Comparison of ENCODE assay signal across 12 cellular contexts in genomic region chrX:150062292-150063137, GRCh38.
A peak's percentile ranks its signal among the peaks of the same experiment; 100 is the strongest.
DNase-seq lines count a peak whose midpoint lies in the region; ATAC-seq and TF ChIP-seq lines count a peak whose summit lies in the region.
"Had no signal": no experiment of that assay in that cellular context is flagged by ENCODE, and none has a peak within 500 bp of the region (broad histone marks: within the 10 kb centered on the region; RNA-seq: fewer than 3 reads in every experiment).

No MANE protein-coding gene starts in this region.

- CTCF ChIA-PET in PC-9 (lab: Charles Lee): no interaction called here

- H3K4me3 ChIP-seq in PC-9 (no peak overlapping the region; the same call in 1 of the 2 replicates), fibroblast of the aortic adventitia (ENCODE audit: low read depth, low read length) (no peak overlapping the region), tibial artery (no peak overlapping the region)
- H3K4me3 ChIP-seq: cardiac muscle cell had no signal

- peak overlapping the region; percentile 49 for H3K4me2 ChIP-seq in PC-9

- no peak overlapping the region for H3K27ac Mint-ChIP-seq in activated T-cell treated with anti-CD3 and anti-CD28 coated beads, Interleukin-2, amount 50 U/mL, for 72 hours
- H3K27ac Mint-ChIP-seq: stimulated activated effector memory CD8-positive, alpha-beta T cell treated with anti-CD3 and anti-CD28 coated beads, Interleukin-12 subunit alpha, Interleukin-12 subunit beta, amount 100 ng/mL, for 72 hours had no signal

- POLR2A ChIA-PET in PC-9 (lab: Charles Lee; ENCODE audit: unreplicated experiment): interaction anchor here (0.7 kb wide), 1 partner anchor 300 kb away, joined by 4 read pairs; no protein-coding TSS in a partner anchor

- no peaks in the 10 kb centered on the region for H3K27me3 ChIP-seq in PC-9 (ENCODE audit: insufficient read depth, low read depth)
- H3K27me3 ChIP-seq in tibial artery: no peaks in the 10 kb centered on the region
- H3K27me3 ChIP-seq: cardiac muscle cell had no signal

- H3K27ac ChIP-seq in PC-9 (peak overlapping the region; percentile 9), tibial artery (no peak overlapping the region)
- H3K27ac ChIP-seq: cardiac muscle cell had no signal

- peaks cover 22% of the 10 kb centered on the region for H3F3A ChIP-seq in PC-9 (ENCODE audit: insufficient read depth, low read depth)

- no peaks in the 10 kb centered on the region for H3K9me3 Mint-ChIP-seq in activated T-cell treated with anti-CD3 and anti-CD28 coated beads, Interleukin-2, amount 50 U/mL, for 72 hours
- H3K9me3 Mint-ChIP-seq: stimulated activated effector memory CD8-positive, alpha-beta T cell treated with anti-CD3 and anti-CD28 coated beads, Interleukin-12 subunit alpha, Interleukin-12 subunit beta, amount 100 ng/mL, for 72 hours had no signal

- no peaks in the 10 kb centered on the region for H3K36me3 ChIP-seq in PC-9 (ENCODE audit: low read depth)
- no peaks in the 10 kb centered on the region for H3K36me3 ChIP-seq in tibial artery
- H3K36me3 ChIP-seq: cardiac muscle cell had no signal

- DNase-seq in SKM-1 treated with dmso at 0.1 percent for 144 hours (lab: John Stamatoyannopoulos, UW; ENCODE audit: unreplicated experiment) (peak; percentile 1), SKM-1 (lab: John Stamatoyannopoulos, UW; ENCODE audit: unreplicated experiment) (no peak), PC-9 (peak; percentile 33 to 72), fibroblast of the aortic adventitia (ENCODE audit: low read depth) (peak; percentile 36), tibial artery (peak; percentile 39 to 75)
- no peak for DNase-seq in activated T-cell treated with anti-CD3 and anti-CD28 coated beads, Interleukin-2, amount 50 U/mL, for 72 hours
- DNase-seq in stimulated activated naive CD8-positive, alpha-beta T cell treated with anti-CD3 and anti-CD28 coated beads, Interleukin-15, Interleukin-2, amounts not matched to agents 100 U/mL and 50 U/mL, for 24 hours: no peak
- no peak for DNase-seq in stimulated activated CD4-positive, alpha-beta T cell treated with anti-CD3 and anti-CD28 coated beads, Interleukin-15, amount 100 ng/mL, for 24 hours
- DNase-seq: AML-193, posterior cingulate gyrus had no signal

- no peaks in the 10 kb centered on the region for H3K4me1 Mint-ChIP-seq in activated T-cell treated with anti-CD3 and anti-CD28 coated beads, Interleukin-2, amount 50 U/mL, for 72 hours (ENCODE audit: low read depth)

- no peak for TF ChIP-seq CTCF in PC-9 (conservative IDR thresholded peaks at IDR 0.05)
- TF ChIP-seq CTCF in fibroblast of the aortic adventitia (IDR thresholded peaks at IDR 0.05; ENCODE audit: insufficient read depth, low read length): peak; percentile 16
- TF ChIP-seq CTCF in tibial artery (IDR thresholded peaks at IDR 0.05): peak; percentile 25 to 39

- peaks cover 33% of the 10 kb centered on the region for H3K4me1 ChIP-seq in PC-9 (replicated peaks; ENCODE audit: insufficient read depth)
- peaks cover 0 to 13% (median 4%) of the 10 kb centered on the region in 4 donors for H3K4me1 ChIP-seq in tibial artery

- H3K4me3 Mint-ChIP-seq in activated T-cell treated with anti-CD3 and anti-CD28 coated beads, Interleukin-2, amount 50 U/mL, for 72 hours: no peak overlapping the region
- H3K4me3 Mint-ChIP-seq: stimulated activated effector memory CD8-positive, alpha-beta T cell treated with anti-CD3 and anti-CD28 coated beads, Interleukin-12 subunit alpha, Interleukin-12 subunit beta, amount 100 ng/mL, for 72 hours had no signal

- no peaks in the 10 kb centered on the region for H3K79me2 ChIP-seq in PC-9 (ENCODE audit: low read depth)

- peaks cover 22% of the 10 kb centered on the region for H3K27me3 Mint-ChIP-seq in activated T-cell treated with anti-CD3 and anti-CD28 coated beads, Interleukin-2, amount 50 U/mL, for 72 hours (ENCODE audit: low read depth)

- no peaks in the 10 kb centered on the region for H4K20me1 ChIP-seq in PC-9 (ENCODE audit: insufficient read depth)

- H3K9me2 ChIP-seq in PC-9 (ENCODE audit: insufficient read depth): no peaks in the 10 kb centered on the region

- no peak overlapping the region; the same call in 1 of the 2 replicates for H2AFZ ChIP-seq in PC-9

- ATAC-seq in activated T-cell treated with anti-CD3 and anti-CD28 coated beads, Interleukin-2, amount 50 U/mL, for 72 hours (replicated peaks in 1 of 2): no peak
- no peak for ATAC-seq in stimulated activated naive CD8-positive, alpha-beta T cell treated with anti-CD3 and anti-CD28 coated beads, Interleukin-15, Interleukin-2, amounts not matched to agents 100 U/mL and 50 U/mL, for 24 hours
- ATAC-seq: stimulated activated effector memory CD8-positive, alpha-beta T cell treated with anti-CD3 and anti-CD28 coated beads, Interleukin-12 subunit alpha, Interleukin-12 subunit beta, amount 100 ng/mL, for 72 hours had no signal

- intact Hi-C loops in PC-9 (cut with micrococcal nuclease; ENCODE audit: unreplicated experiment): no loop called here
- intact Hi-C loops in tibial artery (cut with DNase I; ENCODE audit: low total_unique reads): no loop called here

- no peaks in the 10 kb centered on the region for H3K9me3 ChIP-seq in PC-9 (ENCODE audit: insufficient read depth, low read depth)
- H3K9me3 ChIP-seq in tibial artery: no peaks in the 10 kb centered on the region

- H3K36me3 Mint-ChIP-seq in activated T-cell treated with anti-CD3 and anti-CD28 coated beads, Interleukin-2, amount 50 U/mL, for 72 hours (ENCODE audit: insufficient read depth in 2 of 2): no peaks in the 10 kb centered on the region
- H3K36me3 Mint-ChIP-seq: stimulated activated effector memory CD8-positive, alpha-beta T cell treated with anti-CD3 and anti-CD28 coated beads, Interleukin-12 subunit alpha, Interleukin-12 subunit beta, amount 100 ng/mL, for 72 hours had no signal

- BruUV-seq in PC-9 (replicated peaks; lab: Mats Ljungman, UMichigan): no TSS peak

Comparison
In these comparisons a context has a peak if more than half of its experiments do, and no peak if none do; other contexts are left out.
1. DNase-seq: peak in SKM-1 treated with dmso at 0.1 percent for 144 hours (single experiment), PC-9 (2 of 2), fibroblast of the aortic adventitia (single experiment) and tibial artery (2 of 2); none in SKM-1 (single experiment), activated T-cell treated with anti-CD3 and anti-CD28 coated beads, Interleukin-2, amount 50 U/mL, for 72 hours (0 of 2), stimulated activated naive CD8-positive, alpha-beta T cell treated with anti-CD3 and anti-CD28 coated beads, Interleukin-15, Interleukin-2, amounts not matched to agents 100 U/mL and 50 U/mL, for 24 hours (single experiment) and stimulated activated CD4-positive, alpha-beta T cell treated with anti-CD3 and anti-CD28 coated beads, Interleukin-15, amount 100 ng/mL, for 24 hours (single experiment).